In genomic region chr19:40799558-40800338, GRCh38 we compare ENCODE assay signal across 1 cellular context.
TF ChIP-seq lines count a peak whose summit lies in the region.

No MANE protein-coding gene starts in this region.

TF ChIP-seq in HEK293, 187 proteins besides CTCF, POLR2A, EP300 and RAD21 (continued from another document and continues in another):
- 0 out of 2 replicates have a peak, but pooled peaks have one; percentile 33 for TF ChIP-seq ZNF639 (tag by site-specific recombination; IDR thresholded peaks at IDR 0.05)
- TF ChIP-seq ZNF398 (tag by site-specific recombination; IDR thresholded peaks at IDR 0.05), result peak; percentile 80
- TF ChIP-seq PRDM1 (tag by site-specific recombination; IDR thresholded peaks at IDR 0.05), result peak; percentile 58; the same call in 1 of the 2 replicates
- TF ChIP-seq ZSCAN23 (tag by site-specific recombination; IDR thresholded peaks at IDR 0.05), result 0 out of 2 replicates have a peak, but pooled peaks have one; percentile 34
- peak; percentile 61 for TF ChIP-seq ZNF692 (tag by site-specific recombination; IDR thresholded peaks at IDR 0.05)
- peak; percentile 98 for TF ChIP-seq PATZ1 (tag by site-specific recombination; IDR thresholded peaks at IDR 0.05)
- no peak for TF ChIP-seq ZNF621 (tag by site-specific recombination; IDR thresholded peaks at IDR 0.05)
- TF ChIP-seq ZNF843 (tag by site-specific recombination; IDR thresholded peaks at IDR 0.05), result 0 out of 2 replicates have a peak, but pooled peaks have one; percentile 29
- TF ChIP-seq ZNF449 (tag by site-specific recombination; IDR thresholded peaks at IDR 0.05), result peak; percentile 37; the same call in 1 of the 2 replicates
- no peak for TF ChIP-seq BCL6B (tag by site-specific recombination; IDR thresholded peaks at IDR 0.05)
- peak; percentile 62 for TF ChIP-seq ZBTB7A (tag by site-specific recombination; IDR thresholded peaks at IDR 0.05; ENCODE audit: low read depth)
- TF ChIP-seq ZNF768 (tag by site-specific recombination; IDR thresholded peaks at IDR 0.05), result no peak
- TF ChIP-seq ZNF292 (tag by site-specific recombination; IDR thresholded peaks at IDR 0.05; ENCODE audit: borderline replicate concordance, low read depth), result no peak
- TF ChIP-seq KLF7 (tag by site-specific recombination; IDR thresholded peaks at IDR 0.05; ENCODE audit: borderline replicate concordance), result peak; percentile 87; the same call in 1 of the 2 replicates
- no peak for TF ChIP-seq ZNF654 (tag by site-specific recombination; IDR thresholded peaks at IDR 0.05; ENCODE audit: low read depth)
- TF ChIP-seq ZBTB48 (tag by site-specific recombination; IDR thresholded peaks at IDR 0.05), result no peak; the same call in 1 of the 2 replicates
- no peak for TF ChIP-seq ZNF404 (tag by site-specific recombination; IDR thresholded peaks at IDR 0.05)
- TF ChIP-seq ZNF473 (tag by site-specific recombination; IDR thresholded peaks at IDR 0.05), result no peak
- no peak for TF ChIP-seq ZNF701 (tag by site-specific recombination; IDR thresholded peaks at IDR 0.05)
- 0 out of 2 replicates have a peak, but pooled peaks have one; percentile 11 for TF ChIP-seq ZNF394 (tag by site-specific recombination; IDR thresholded peaks at IDR 0.05; ENCODE audit: borderline replicate concordance)
- TF ChIP-seq ZBTB10 (tag by site-specific recombination; IDR thresholded peaks at IDR 0.05), result peak; percentile 91
- TF ChIP-seq ZSCAN5A (tag by site-specific recombination; IDR thresholded peaks at IDR 0.05), result peak; percentile 37; the same call in 1 of the 2 replicates
- TF ChIP-seq KLF9 (tag by site-specific recombination; IDR thresholded peaks at IDR 0.05; ENCODE audit: low read depth), result peak; percentile 74
- no peak for TF ChIP-seq ZNF37A (tag by site-specific recombination; IDR thresholded peaks at IDR 0.05)
- no peak for TF ChIP-seq ZNF112 (tag by site-specific recombination; IDR thresholded peaks at IDR 0.05)
- TF ChIP-seq KLF17 (tag by site-specific recombination; IDR thresholded peaks at IDR 0.05), result peak; percentile 82
- no peak for TF ChIP-seq ZNF138 (tag by site-specific recombination; IDR thresholded peaks at IDR 0.05; ENCODE audit: borderline replicate concordance)
- peak; percentile 85 for TF ChIP-seq ZNF76 (tag by site-specific recombination; IDR thresholded peaks at IDR 0.05; ENCODE audit: borderline replicate concordance, low read depth)
- no peak for TF ChIP-seq YY1 (tag by site-specific recombination; IDR thresholded peaks at IDR 0.05)
- no peak for TF ChIP-seq ZNF585B (tag by site-specific recombination; IDR thresholded peaks at IDR 0.05)
- TF ChIP-seq ZNF548 (tag by site-specific recombination; IDR thresholded peaks at IDR 0.05), result no peak
- TF ChIP-seq ZNF266 (tag by site-specific recombination; IDR thresholded peaks at IDR 0.05; ENCODE audit: low read depth), result no peak
- peak; percentile 66; the same call in 1 of the 2 replicates for TF ChIP-seq ZNF561 (tag by site-specific recombination; IDR thresholded peaks at IDR 0.05; ENCODE audit: borderline replicate concordance)
- no peak for TF ChIP-seq ZNF660 (tag by site-specific recombination; IDR thresholded peaks at IDR 0.05)
- TF ChIP-seq EGR2 (tag by site-specific recombination; IDR thresholded peaks at IDR 0.05; ENCODE audit: low read depth), result peak; percentile 92
- TF ChIP-seq ZNF423 (tag by site-specific recombination; IDR thresholded peaks at IDR 0.05), result peak; percentile 48; the same call in 1 of the 2 replicates
- TF ChIP-seq ZFP37 (tag by site-specific recombination; IDR thresholded peaks at IDR 0.05), result 0 out of 2 replicates have a peak, but pooled peaks have one; percentile 33
- no peak for TF ChIP-seq PBX3 (CRISPR knock-in tag; IDR thresholded peaks at IDR 0.05)
- peak; percentile 26; the same call in 1 of the 2 replicates for TF ChIP-seq ZNF391 (tag by site-specific recombination; IDR thresholded peaks at IDR 0.05; ENCODE audit: borderline replicate concordance, low read depth)
- TF ChIP-seq ZNF121 (tag by site-specific recombination; IDR thresholded peaks at IDR 0.05), result no peak
- TF ChIP-seq ZNF785 (tag by site-specific recombination; IDR thresholded peaks at IDR 0.05), result 0 out of 2 replicates have a peak, but pooled peaks have one; percentile 38
- TF ChIP-seq ZNF302 (tag by site-specific recombination; IDR thresholded peaks at IDR 0.05; ENCODE audit: low read depth), result no peak
- TF ChIP-seq GLIS1 (tag by site-specific recombination; IDR thresholded peaks at IDR 0.05), result peak; percentile 60
- TF ChIP-seq ZBTB1 (tag by site-specific recombination; IDR thresholded peaks at IDR 0.05), result no peak
- TF ChIP-seq ZNF777 (tag by site-specific recombination; IDR thresholded peaks at IDR 0.05; ENCODE audit: borderline replicate concordance), result no peak; the same call in 1 of the 2 replicates
- TF ChIP-seq ZNF792 (tag by site-specific recombination; IDR thresholded peaks at IDR 0.05), result peak; percentile 70; the same call in 1 of the 2 replicates
- TF ChIP-seq SP2 (tag by site-specific recombination; IDR thresholded peaks at IDR 0.05), result peak; percentile 93
